15 cellular contexts compared by ENCODE assay signal in genomic region chr5:68012429-68012828, GRCh38.
"Had no signal": no experiment of that assay in that cellular context is flagged by ENCODE, and none has a peak within 500 bp of the region (broad histone marks: within the 10 kb centered on the region; RNA-seq: fewer than 3 reads in every experiment).

No MANE protein-coding gene starts in this region.

- ATAC-seq: activated naive CD8-positive, alpha-beta T cell treated with anti-CD3 and anti-CD28 coated beads, Interleukin-2, amount 50 U/mL, for 24 hours had no signal

- H3K27ac ChIP-seq: ascending aorta, left ventricle myocardium inferior, ovary, testis had no signal

- H3K4me1 ChIP-seq: ascending aorta, left ventricle myocardium inferior, testis had no signal

- H3K4me3 ChIP-seq: ascending aorta, left ventricle myocardium inferior, ovary, testis had no signal

- DNase-seq: activated CD4-positive, alpha-beta memory T cell treated with anti-CD3 and anti-CD28 coated beads, Interleukin-2, amount 10 ng/mL, durations not matched to agents 7 days and 5 days; activated CD4-positive, alpha-beta T cell treated with anti-CD3 and anti-CD28 coated beads for 1 hour; activated CD8-positive, alpha-beta memory T cell treated with anti-CD3 and anti-CD28 coated beads, Interleukin-2, amount 50 U/mL, for 4 hours; activated naive CD4-positive, alpha-beta T cell treated with Interleukin-2 at 50 U/mL for 16 hours; activated naive CD8-positive, alpha-beta T cell treated with anti-CD3 and anti-CD28 coated beads, Interleukin-2, amount 50 U/mL, for 24 hours; central memory CD4-positive, alpha-beta T cell; cortex of kidney; effector memory CD4-positive, alpha-beta T cell; glutamatergic neuron; left ventricle myocardium inferior; ovary; stimulated activated CD4-positive, alpha-beta T cell treated with anti-CD3 and anti-CD28 coated beads, Interleukin-4, amount 100 ng/mL, for 1 hour; stimulated activated CD8-positive, alpha-beta memory T cell treated with anti-CD3 and anti-CD28 coated beads, Interleukin-4, amount 100 ng/mL, for 48 hours; testis had no signal

- H3K27me3 ChIP-seq: ascending aorta, ovary, testis had no signal

- H3K36me3 ChIP-seq: ascending aorta, left ventricle myocardium inferior, ovary had no signal

- H3K9me3 ChIP-seq: ascending aorta, left ventricle myocardium inferior, ovary, testis had no signal
